ENCODE assay signal across 2 cellular contexts in genomic region chr6:88848870-88849269, GRCh38.
TF ChIP-seq lines count a peak whose summit lies in the region.

No MANE protein-coding gene starts in this region.

TF ChIP-seq in HEK293, 187 proteins besides CTCF, POLR2A, EP300 and RAD21 (continued from another document):
- TF ChIP-seq, protein P1, sequence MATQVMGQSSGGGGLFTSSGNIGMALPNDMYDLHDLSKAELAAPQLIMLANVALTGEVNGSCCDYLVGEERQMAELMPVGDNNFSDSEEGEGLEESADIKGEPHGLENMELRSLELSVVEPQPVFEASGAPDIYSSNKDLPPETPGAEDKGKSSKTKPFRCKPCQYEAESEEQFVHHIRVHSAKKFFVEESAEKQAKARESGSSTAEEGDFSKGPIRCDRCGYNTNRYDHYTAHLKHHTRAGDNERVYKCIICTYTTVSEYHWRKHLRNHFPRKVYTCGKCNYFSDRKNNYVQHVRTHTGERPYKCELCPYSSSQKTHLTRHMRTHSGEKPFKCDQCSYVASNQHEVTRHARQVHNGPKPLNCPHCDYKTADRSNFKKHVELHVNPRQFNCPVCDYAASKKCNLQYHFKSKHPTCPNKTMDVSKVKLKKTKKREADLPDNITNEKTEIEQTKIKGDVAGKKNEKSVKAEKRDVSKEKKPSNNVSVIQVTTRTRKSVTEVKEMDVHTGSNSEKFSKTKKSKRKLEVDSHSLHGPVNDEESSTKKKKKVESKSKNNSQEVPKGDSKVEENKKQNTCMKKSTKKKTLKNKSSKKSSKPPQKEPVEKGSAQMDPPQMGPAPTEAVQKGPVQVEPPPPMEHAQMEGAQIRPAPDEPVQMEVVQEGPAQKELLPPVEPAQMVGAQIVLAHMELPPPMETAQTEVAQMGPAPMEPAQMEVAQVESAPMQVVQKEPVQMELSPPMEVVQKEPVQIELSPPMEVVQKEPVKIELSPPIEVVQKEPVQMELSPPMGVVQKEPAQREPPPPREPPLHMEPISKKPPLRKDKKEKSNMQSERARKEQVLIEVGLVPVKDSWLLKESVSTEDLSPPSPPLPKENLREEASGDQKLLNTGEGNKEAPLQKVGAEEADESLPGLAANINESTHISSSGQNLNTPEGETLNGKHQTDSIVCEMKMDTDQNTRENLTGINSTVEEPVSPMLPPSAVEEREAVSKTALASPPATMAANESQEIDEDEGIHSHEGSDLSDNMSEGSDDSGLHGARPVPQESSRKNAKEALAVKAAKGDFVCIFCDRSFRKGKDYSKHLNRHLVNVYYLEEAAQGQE (tag by site-specific recombination; IDR thresholded peaks at IDR 0.05), result no peak
- TF ChIP-seq HOXD13 (CRISPR knock-in tag; IDR thresholded peaks at IDR 0.05; ENCODE audit: borderline replicate concordance), result no peak

TF ChIP-seq in GM12878, 131 proteins besides CTCF, POLR2A, EP300 and RAD21 (continued from another document):
- TF ChIP-seq, protein P2, sequence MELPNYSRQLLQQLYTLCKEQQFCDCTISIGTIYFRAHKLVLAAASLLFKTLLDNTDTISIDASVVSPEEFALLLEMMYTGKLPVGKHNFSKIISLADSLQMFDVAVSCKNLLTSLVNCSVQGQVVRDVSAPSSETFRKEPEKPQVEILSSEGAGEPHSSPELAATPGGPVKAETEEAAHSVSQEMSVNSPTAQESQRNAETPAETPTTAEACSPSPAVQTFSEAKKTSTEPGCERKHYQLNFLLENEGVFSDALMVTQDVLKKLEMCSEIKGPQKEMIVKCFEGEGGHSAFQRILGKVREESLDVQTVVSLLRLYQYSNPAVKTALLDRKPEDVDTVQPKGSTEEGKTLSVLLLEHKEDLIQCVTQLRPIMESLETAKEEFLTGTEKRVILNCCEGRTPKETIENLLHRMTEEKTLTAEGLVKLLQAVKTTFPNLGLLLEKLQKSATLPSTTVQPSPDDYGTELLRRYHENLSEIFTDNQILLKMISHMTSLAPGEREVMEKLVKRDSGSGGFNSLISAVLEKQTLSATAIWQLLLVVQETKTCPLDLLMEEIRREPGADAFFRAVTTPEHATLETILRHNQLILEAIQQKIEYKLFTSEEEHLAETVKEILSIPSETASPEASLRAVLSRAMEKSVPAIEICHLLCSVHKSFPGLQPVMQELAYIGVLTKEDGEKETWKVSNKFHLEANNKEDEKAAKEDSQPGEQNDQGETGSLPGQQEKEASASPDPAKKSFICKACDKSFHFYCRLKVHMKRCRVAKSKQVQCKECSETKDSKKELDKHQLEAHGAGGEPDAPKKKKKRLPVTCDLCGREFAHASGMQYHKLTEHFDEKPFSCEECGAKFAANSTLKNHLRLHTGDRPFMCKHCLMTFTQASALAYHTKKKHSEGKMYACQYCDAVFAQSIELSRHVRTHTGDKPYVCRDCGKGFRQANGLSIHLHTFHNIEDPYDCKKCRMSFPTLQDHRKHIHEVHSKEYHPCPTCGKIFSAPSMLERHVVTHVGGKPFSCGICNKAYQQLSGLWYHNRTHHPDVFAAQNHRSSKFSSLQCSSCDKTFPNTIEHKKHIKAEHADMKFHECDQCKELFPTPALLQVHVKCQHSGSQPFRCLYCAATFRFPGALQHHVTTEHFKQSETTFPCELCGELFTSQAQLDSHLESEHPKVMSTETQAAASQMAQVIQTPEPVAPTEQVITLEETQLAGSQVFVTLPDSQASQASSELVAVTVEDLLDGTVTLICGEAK (IDR thresholded peaks at IDR 0.05; ENCODE audit: borderline replicate concordance), result no peak
